In the genomic region with DNA sequence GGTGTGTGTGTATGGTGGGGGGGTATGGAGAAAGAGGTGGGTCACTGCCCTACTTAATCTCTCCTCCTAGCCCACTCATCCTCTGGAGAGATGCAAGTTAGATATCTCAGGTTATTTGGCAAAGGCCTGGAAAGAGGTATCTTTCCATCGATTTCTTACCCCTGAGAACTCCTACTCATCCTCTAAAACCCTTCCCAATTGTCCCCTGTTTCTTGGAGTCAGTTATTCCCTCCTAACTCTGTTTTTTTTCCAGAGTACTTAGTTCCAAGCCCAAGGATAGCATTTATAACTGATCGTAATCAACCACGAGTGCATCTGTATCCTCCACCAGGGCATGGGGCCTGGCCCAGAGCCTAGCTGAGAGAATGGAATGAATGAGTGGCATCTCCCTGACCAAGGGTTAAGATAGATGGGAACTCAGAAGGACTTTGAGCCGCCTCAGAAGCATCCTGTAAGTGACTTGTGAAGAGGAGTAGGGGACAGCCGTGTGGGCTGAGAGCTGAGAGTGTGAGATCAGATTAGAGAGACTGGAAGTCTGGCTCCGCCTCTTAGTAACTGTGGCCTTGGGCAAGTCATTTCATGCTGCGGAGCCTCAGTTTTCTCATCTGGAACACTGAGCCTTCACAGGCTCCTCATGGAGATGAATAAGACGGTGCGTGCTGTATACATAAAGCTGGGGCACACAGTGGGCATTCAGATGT, we compare ENCODE assay signal across 16 cellular contexts. TPM values are rescaled to one million over a fixed set of nuclear protein-coding genes. Genes with fewer than 3 reads are reported as not detected.
A peak's percentile ranks its signal among the peaks of the same experiment; 100 is the strongest.
DNase-seq lines count a peak whose midpoint lies in the region; ATAC-seq and TF ChIP-seq lines count a peak whose summit lies in the region.
"Had no signal": no experiment of that assay in that cellular context is flagged by ENCODE, and none has a peak within 500 bp of the region (broad histone marks: within the 10 kb centered on the region; RNA-seq: fewer than 3 reads in every experiment).

No MANE protein-coding gene starts in this region.

- peaks cover 78% of the 10 kb centered on the region for H3K4me1 ChIP-seq in CD8-positive, alpha-beta T cell (ENCODE audit: insufficient read depth, low read length)
- H3K4me1 ChIP-seq: BE2C, parathyroid adenoma had no signal

- POLR2A ChIA-PET in CD8-positive, alpha-beta T cell (lab: Charles Lee): interaction anchor here (0.6 to 4.6 kb wide), 6 partner anchors 9 to 83 kb away, joined by 3 to 31 read pairs (median 4); no protein-coding TSS in a partner anchor

- H3K27ac ChIP-seq in CD8-positive, alpha-beta T cell (ENCODE audit: low read depth, low read length): peak overlapping the region; percentile 69
- H3K27ac ChIP-seq: parathyroid adenoma, SK-N-MC had no signal

- no peaks in the 10 kb centered on the region for H3K27me3 Mint-ChIP-seq in CD8-positive, alpha-beta T cell (ENCODE audit: low read depth)
- H3K27me3 Mint-ChIP-seq in natural killer cell treated with Interleukin-12 subunit alpha and Interleukin-12 subunit beta and Interleukin-15 and Interleukin-18, amount 100 ng/mL, for 72 hours: no peaks in the 10 kb centered on the region

- no peaks in the 10 kb centered on the region for H3K9me3 ChIP-seq in CD8-positive, alpha-beta T cell (ENCODE audit: low read length)
- H3K9me3 ChIP-seq: BE2C had no signal

- intact Hi-C loops in CD8-positive, alpha-beta T cell (cut with DNase I, micrococcal nuclease): loop anchor here (2.0 to 5.0 kb wide), 4 partner anchors 17 to 175 kb away; partner anchors contain the start of genes CCDC86 (in 1 of the 2) and VPS37C (in 1 of the 2)

- no peaks in the 10 kb centered on the region for H3K27me3 ChIP-seq in CD8-positive, alpha-beta T cell (ENCODE audit: insufficient read depth, low read length)
- H3K27me3 ChIP-seq: BE2C had no signal

- peaks cover 78% of the 10 kb centered on the region for H3K36me3 Mint-ChIP-seq in CD8-positive, alpha-beta T cell
- no peaks in the 10 kb centered on the region for H3K36me3 Mint-ChIP-seq in natural killer cell treated with Interleukin-12 subunit alpha and Interleukin-12 subunit beta and Interleukin-15 and Interleukin-18, amount 100 ng/mL, for 72 hours
- H3K36me3 Mint-ChIP-seq: mesothelial cell of epicardium had no signal

- peak in 1 of 7 experiments; percentile 28 for DNase-seq in CD8-positive, alpha-beta T cell
- peak; percentile 40 for DNase-seq in T-helper 9 cell
- peak; percentile 54 for DNase-seq in activated T-helper 9 cell treated with anti-CD3 and anti-CD28 coated beads, Interleukin-2, amount 50 U/mL, for 16 hours (ENCODE audit: low read depth)
- peak; percentile 60 for DNase-seq in natural killer cell treated with Interleukin-12 subunit alpha and Interleukin-12 subunit beta and Interleukin-15 and Interleukin-18, amount 100 ng/mL, for 72 hours (ENCODE audit: low spot score)
- no peak for DNase-seq in epidermal melanocyte (ENCODE audit: insufficient read length, low spot score)
- no peak for DNase-seq in DMS79 (lab: John Stamatoyannopoulos, UW)
- DNase-seq: BE2C, EL, NCI-H2107 had no signal

- ATAC-seq in CD8-positive, alpha-beta T cell: no peak
- ATAC-seq in natural killer cell treated with Interleukin-12 subunit alpha and Interleukin-12 subunit beta and Interleukin-15 and Interleukin-18, amount 100 ng/mL, for 72 hours: peak in 1 of 2 donors; percentile 71
- ATAC-seq in GM21515 (IDR thresholded peaks at IDR 0.05; ENCODE audit: unreplicated experiment) (no peak), HG03378 (IDR thresholded peaks at IDR 0.05; ENCODE audit: unreplicated experiment) (no peak)

- CTCF ChIA-PET in CD8-positive, alpha-beta T cell (lab: Charles Lee): interaction anchor here (0.9 to 1.6 kb wide), 6 partner anchors 10 to 199 kb away, joined by 3 to 4 read pairs (median 3); no protein-coding TSS in a partner anchor

- H3K4me1 Mint-ChIP-seq in CD8-positive, alpha-beta T cell (ENCODE audit: low read depth): peaks cover 85% of the 10 kb centered on the region
- peaks cover 25 to 35% of the 10 kb centered on the region in 2 donors for H3K4me1 Mint-ChIP-seq in natural killer cell treated with Interleukin-12 subunit alpha and Interleukin-12 subunit beta and Interleukin-15 and Interleukin-18, amount 100 ng/mL, for 72 hours (ENCODE audit: low read depth in 2 of 2)

- peak overlapping the region; percentile 17 for H3K4me3 ChIP-seq in CD8-positive, alpha-beta T cell (ENCODE audit: low read depth, low read length)
- H3K4me3 ChIP-seq: SK-N-MC had no signal

- no peaks in the 10 kb centered on the region for H3K9me3 Mint-ChIP-seq in CD8-positive, alpha-beta T cell
- H3K9me3 Mint-ChIP-seq in natural killer cell treated with Interleukin-12 subunit alpha and Interleukin-12 subunit beta and Interleukin-15 and Interleukin-18, amount 100 ng/mL, for 72 hours: no peaks in the 10 kb centered on the region
- H3K9me3 Mint-ChIP-seq: mesothelial cell of epicardium had no signal

- H3K4me3 Mint-ChIP-seq in CD8-positive, alpha-beta T cell: peak overlapping the region; percentile 68
- peak overlapping the region; percentile 55 for H3K4me3 Mint-ChIP-seq in natural killer cell treated with Interleukin-12 subunit alpha and Interleukin-12 subunit beta and Interleukin-15 and Interleukin-18, amount 100 ng/mL, for 72 hours
- H3K4me3 Mint-ChIP-seq: mesothelial cell of epicardium had no signal

- peaks cover 8% of the 10 kb centered on the region for H3K36me3 ChIP-seq in CD8-positive, alpha-beta T cell (ENCODE audit: insufficient read depth, low read length)
- H3K36me3 ChIP-seq: BE2C had no signal

- peak overlapping the region; percentile 96 for H3K27ac Mint-ChIP-seq in CD8-positive, alpha-beta T cell
- peak overlapping the region; percentile 73 to 83 for H3K27ac Mint-ChIP-seq in natural killer cell treated with Interleukin-12 subunit alpha and Interleukin-12 subunit beta and Interleukin-15 and Interleukin-18, amount 100 ng/mL, for 72 hours
- H3K27ac Mint-ChIP-seq: mesothelial cell of epicardium had no signal

- no peak for TF ChIP-seq CTCF in CD8-positive, alpha-beta T cell (IDR thresholded peaks at IDR 0.05)

RNA-seq across cellular contexts. Expression of gene CD6, which starts 16.2 kb away (rescaled TPM):
- 100 to 1,000 TPM; 765 to 793 TPM for total RNA-seq in CD8-positive, alpha-beta T cell
- 10 to 100 TPM in 1 of 2 donors, 1 to 10 TPM in 1; 5.9 to 44.0 TPM for total RNA-seq in natural killer cell treated with Interleukin-12 subunit alpha and Interleukin-12 subunit beta and Interleukin-15 and Interleukin-18, amount 100 ng/mL, for 72 hours
- total RNA-seq: H1, MCF 10A had no signal

RNA-seq across cellular contexts. Expression of gene SLC15A3, which starts 35.8 kb away (rescaled TPM):
- total RNA-seq in CD8-positive, alpha-beta T cell: 1 to 10 TPM; 6.3 to 9.0 TPM
- total RNA-seq in natural killer cell treated with Interleukin-12 subunit alpha and Interleukin-12 subunit beta and Interleukin-15 and Interleukin-18, amount 100 ng/mL, for 72 hours: 1 to 10 TPM; 1.2 to 5.0 TPM
- total RNA-seq: MCF 10A had no signal

Comparison
In these comparisons a context has a peak if more than half of its experiments do, and no peak if none do; other contexts are left out.
1. DNase-seq: peak in T-helper 9 cell (single experiment), activated T-helper 9 cell treated with anti-CD3 and anti-CD28 coated beads, Interleukin-2, amount 50 U/mL, for 16 hours (single experiment) and natural killer cell treated with Interleukin-12 subunit alpha and Interleukin-12 subunit beta and Interleukin-15 and Interleukin-18, amount 100 ng/mL, for 72 hours (single experiment); none in epidermal melanocyte (single experiment) and DMS79 (single experiment).
2. RNA of gene CD6, which starts 16.2 kb away (total RNA-seq): 765 to 793 TPM in CD8-positive, alpha-beta T cell; 5.9 to 44.0 TPM in natural killer cell treated with Interleukin-12 subunit alpha and Interleukin-12 subunit beta and Interleukin-15 and Interleukin-18, amount 100 ng/mL, for 72 hours; every median in the first group is over 10 times any median in the second.